ENCODE assay signal across 8 cellular contexts in the genomic region with DNA sequence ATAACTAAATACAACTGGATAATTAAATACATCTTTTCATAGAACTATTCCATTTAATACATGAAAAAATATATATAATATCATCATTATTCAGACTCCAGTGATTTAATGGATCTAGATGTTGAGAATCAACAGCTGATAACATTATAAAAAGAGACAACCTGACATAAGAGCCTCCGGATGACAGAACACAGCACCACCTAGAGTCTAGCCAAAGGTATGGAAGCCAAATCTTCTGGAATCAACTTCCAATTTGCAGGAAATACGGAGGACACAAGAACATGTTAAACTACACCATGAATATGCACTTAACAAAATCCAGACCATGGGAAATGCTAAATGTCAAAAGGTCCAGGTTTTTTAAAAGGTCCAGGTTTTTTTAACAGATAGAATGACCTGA. TPM values are rescaled to one million over a fixed set of nuclear protein-coding genes. Genes with fewer than 3 reads are reported as not detected.
DNase-seq lines count a peak whose midpoint lies in the region; ATAC-seq, FAIRE-seq and TF ChIP-seq lines count a peak whose summit lies in the region.

No MANE protein-coding gene starts in this region.

- peaks cover 44% of the 10 kb centered on the region for H3K79me2 ChIP-seq in keratinocyte (ENCODE audit: control insufficient read depth, insufficient read depth, low read length)

- no peaks in the 10 kb centered on the region for H3K27me3 ChIP-seq in HL-60 (ENCODE audit: insufficient read depth, poor library complexity, severe bottlenecking)
- H3K27me3 ChIP-seq in adipocyte (replicated peaks; ENCODE audit: control insufficient read depth, insufficient read depth, low read length): no peaks in the 10 kb centered on the region
- no peaks in the 10 kb centered on the region for H3K27me3 ChIP-seq in keratinocyte (ENCODE audit: control insufficient read depth, extremely low read depth, insufficient read depth, low read length)

- no peak overlapping the region for H2AFZ ChIP-seq in keratinocyte (ENCODE audit: control insufficient read depth, low read length)

- no peak for ATAC-seq in GM18868 (IDR thresholded peaks at IDR 0.05; ENCODE audit: unreplicated experiment)
- ATAC-seq in GM18502 (IDR thresholded peaks at IDR 0.05; ENCODE audit: poor library complexity, unreplicated experiment): no peak

- H3K9ac ChIP-seq in adipocyte (ENCODE audit: low read length) (no peak overlapping the region), keratinocyte (ENCODE audit: control insufficient read depth, extremely low read depth, insufficient read depth, low read length) (no peak overlapping the region)

- H4K20me1 ChIP-seq in keratinocyte (ENCODE audit: control insufficient read depth, extremely low read depth, insufficient read depth, low read length): peaks cover 3% of the 10 kb centered on the region

- no peak overlapping the region for H3K27ac ChIP-seq in HL-60 (replicated peaks)
- H3K27ac ChIP-seq in keratinocyte (ENCODE audit: control insufficient read depth, insufficient read depth, low read length): no peak overlapping the region

- no peaks in the 10 kb centered on the region for H3K9me1 ChIP-seq in keratinocyte (ENCODE audit: control insufficient read depth, extremely low read depth, insufficient read depth, low read length)

- H3K4me1 ChIP-seq in adipocyte (ENCODE audit: control insufficient read depth, insufficient read depth, low read length) (no peaks in the 10 kb centered on the region), keratinocyte (ENCODE audit: control insufficient read depth, extremely low read depth, insufficient read depth, low read length) (no peaks in the 10 kb centered on the region)

- H3K4me3 ChIP-seq in AG10803 (ENCODE audit: low read length) (no peak overlapping the region), HL-60 (replicated peaks; ENCODE audit: insufficient read depth, low read length) (no peak overlapping the region), adipocyte (ENCODE audit: low read length) (no peak overlapping the region), keratinocyte (ENCODE audit: control insufficient read depth in 2 of 3, extremely low read depth in 1 of 3, insufficient read depth in 2 of 3, low read depth in 1 of 3, low read length in 3 of 3) (no peak overlapping the region)

- H3K9me3 ChIP-seq in adipocyte (ENCODE audit: control insufficient read depth, low read length): no peaks in the 10 kb centered on the region
- peaks cover 5% of the 10 kb centered on the region for H3K9me3 ChIP-seq in keratinocyte (ENCODE audit: control insufficient read depth, low read depth, low read length)

- TF ChIP-seq CTCF in AG10803 (conservative IDR thresholded peaks at IDR 0.05; ENCODE audit: low read length): peak; percentile 70
- TF ChIP-seq CTCF in HL-60 (IDR thresholded peaks at IDR 0.05; ENCODE audit: insufficient read depth, low read length): peak; percentile 13
- peak; percentile 53 to 71 (median 65) for TF ChIP-seq CTCF in keratinocyte (optimal IDR thresholded peaks at IDR 0.05 in 1 of 3, IDR thresholded peaks at IDR 0.05 in 1 of 3, conservative IDR thresholded peaks at IDR 0.05 in 1 of 3; ENCODE audit: extremely low read depth in 1 of 3, insufficient read depth in 2 of 3, low read length in 3 of 3)

- FAIRE-seq in keratinocyte (lab: Jason Lieb, UNC): peak; percentile 59

- H3K36me3 ChIP-seq in adipocyte (ENCODE audit: control insufficient read depth, insufficient read depth, low read length, severe bottlenecking) (no peaks in the 10 kb centered on the region), keratinocyte (ENCODE audit: control insufficient read depth in 2 of 2, extremely low read depth in 1 of 2, insufficient read depth in 2 of 2, low read length in 2 of 2) (peaks cover 0 to 1% of the 10 kb centered on the region in 2 experiments)

- no peak overlapping the region for H3K4me2 ChIP-seq in keratinocyte (ENCODE audit: control insufficient read depth, extremely low read depth, insufficient read depth, low read depth, low read length)

- dilution Hi-C loops in keratinocyte (cut with MboI; ENCODE audit: extremely low pct_ligation_motif_present, low sequenced_read_pairs): no loop called here

- DNase-seq in AG10803 (ENCODE audit: low read depth) (peak; percentile 43), HL-60 (ENCODE audit: low read depth in 1 of 2, low spot score in 1 of 2) (peak in 1 of 2 experiments; percentile 22), adipocyte (ENCODE audit: low read depth) (peak; percentile 48), keratinocyte (ENCODE audit: low read depth, low spot score) (peak; percentile 19), foreskin melanocyte (no peak), NCI-H187 (lab: John Stamatoyannopoulos, UW) (no peak)

RNA-seq across cellular contexts. Expression of gene LRBA, which starts 55.0 kb away (rescaled TPM):
- polyA plus RNA-seq in keratinocyte: 35.6 to 39.8 TPM (median 37.9 TPM) in 3 replicates
- polyA plus RNA-seq in keratinocyte (2011; ENCODE audit: low read depth): 19.3 TPM
- 17.7 and 23.2 TPM in 2 replicates for polyA plus RNA-seq in keratinocyte (2011; cell fraction: cytosol; rRNA removed)
- polyA plus RNA-seq in keratinocyte (2011; cell fraction: nucleus; rRNA removed): 77.8 and 84.2 TPM in 2 replicates
- 24.8 and 37.1 TPM in 2 replicates for polyA plus RNA-seq in keratinocyte (2012; ENCODE audit: low replicate concordance)
- 68.6 to 233 TPM (median 167 TPM) in 3 replicates for polyA minus RNA-seq in keratinocyte
- 38.6 TPM for polyA minus RNA-seq in keratinocyte (2011; cell fraction: cytosol; rRNA and poly(A)+ RNA removed)
- polyA minus RNA-seq in keratinocyte (2011; cell fraction: nucleus; rRNA and poly(A)+ RNA removed): 174 and 310 TPM in 2 replicates

Comparison
In these comparisons a context has a peak if more than half of its experiments do, and no peak if none do; other contexts are left out.
1. DNase-seq: peak in AG10803 (single experiment), adipocyte (single experiment) and keratinocyte (single experiment); none in foreskin melanocyte (single experiment) and NCI-H187 (0 of 2).
2. CTCF ChIP-seq: peak in every context shown above with its lines; median percentile 70 in AG10803; 65 in keratinocyte; 13 in HL-60.